Comparison of ENCODE assay signal across 24 cellular contexts in genomic region chr7:132168239-132168638, GRCh38.
"Had no signal": no experiment of that assay in that cellular context is flagged by ENCODE, and none has a peak within 500 bp of the region (broad histone marks: within the 10 kb centered on the region; RNA-seq: fewer than 3 reads in every experiment).

No MANE protein-coding gene starts in this region.

- H3K27ac ChIP-seq: coronary artery, dorsolateral prefrontal cortex, esophagus muscularis mucosa, foreskin keratinocyte, gastroesophageal sphincter, heart left ventricle, hepatocyte, left lung had no signal

- H3K36me3 ChIP-seq: left lung had no signal

- H3K79me2 ChIP-seq: hepatocyte had no signal

- DNase-seq: dermis blood vessel endothelial cell; dorsolateral prefrontal cortex; effector CD4-positive, alpha-beta T cell; effector memory CD4-positive, alpha-beta T cell; foreskin keratinocyte; heart left ventricle; hypothalamus; left cardiac atrium; left lung; left ventricle myocardium superior; mammary epithelial cell; mesendoderm; midbrain had no signal

- FAIRE-seq: colon, endothelial cell of umbilical vein, frontal cortex, islet of Langerhans, keratinocyte had no signal

- H3K4me3 Mint-ChIP-seq: memory B cell had no signal

- H3K9me3 ChIP-seq: esophagus muscularis mucosa, gastroesophageal sphincter, heart left ventricle, left lung had no signal

- H3K4me2 ChIP-seq: hepatocyte had no signal

- H2AFZ ChIP-seq: hepatocyte had no signal

- H3K36me3 Mint-ChIP-seq: memory B cell had no signal

- ATAC-seq: foreskin keratinocyte, gastroesophageal sphincter, heart left ventricle, left cardiac atrium, left lung, left ventricle myocardium superior had no signal

- H3K4me1 Mint-ChIP-seq: memory B cell had no signal

- H3K4me3 ChIP-seq: coronary artery, dorsolateral prefrontal cortex, esophagus muscularis mucosa, gastroesophageal sphincter, heart left ventricle, hepatocyte, left lung, lung had no signal

- H3K27me3 ChIP-seq: dorsolateral prefrontal cortex, esophagus muscularis mucosa, gastroesophageal sphincter, heart left ventricle, hepatocyte, left lung had no signal

- H3K9me3 Mint-ChIP-seq: memory B cell had no signal

- H3K4me1 ChIP-seq: esophagus muscularis mucosa, foreskin keratinocyte, gastroesophageal sphincter, left lung had no signal

- H3K27ac Mint-ChIP-seq: memory B cell had no signal
